ENCODE assay signal across 1 cellular context in genomic region chr4:125084608-125085007, GRCh38.
TF ChIP-seq lines count a peak whose summit lies in the region.

No MANE protein-coding gene starts in this region.

TF ChIP-seq in GM23338, 12 proteins besides CTCF, POLR2A, EP300 and RAD21 (continued from another document):
- no peak for TF ChIP-seq REST (IDR thresholded peaks at IDR 0.05; ENCODE audit: unreplicated experiment)
- TF ChIP-seq, protein P1, sequence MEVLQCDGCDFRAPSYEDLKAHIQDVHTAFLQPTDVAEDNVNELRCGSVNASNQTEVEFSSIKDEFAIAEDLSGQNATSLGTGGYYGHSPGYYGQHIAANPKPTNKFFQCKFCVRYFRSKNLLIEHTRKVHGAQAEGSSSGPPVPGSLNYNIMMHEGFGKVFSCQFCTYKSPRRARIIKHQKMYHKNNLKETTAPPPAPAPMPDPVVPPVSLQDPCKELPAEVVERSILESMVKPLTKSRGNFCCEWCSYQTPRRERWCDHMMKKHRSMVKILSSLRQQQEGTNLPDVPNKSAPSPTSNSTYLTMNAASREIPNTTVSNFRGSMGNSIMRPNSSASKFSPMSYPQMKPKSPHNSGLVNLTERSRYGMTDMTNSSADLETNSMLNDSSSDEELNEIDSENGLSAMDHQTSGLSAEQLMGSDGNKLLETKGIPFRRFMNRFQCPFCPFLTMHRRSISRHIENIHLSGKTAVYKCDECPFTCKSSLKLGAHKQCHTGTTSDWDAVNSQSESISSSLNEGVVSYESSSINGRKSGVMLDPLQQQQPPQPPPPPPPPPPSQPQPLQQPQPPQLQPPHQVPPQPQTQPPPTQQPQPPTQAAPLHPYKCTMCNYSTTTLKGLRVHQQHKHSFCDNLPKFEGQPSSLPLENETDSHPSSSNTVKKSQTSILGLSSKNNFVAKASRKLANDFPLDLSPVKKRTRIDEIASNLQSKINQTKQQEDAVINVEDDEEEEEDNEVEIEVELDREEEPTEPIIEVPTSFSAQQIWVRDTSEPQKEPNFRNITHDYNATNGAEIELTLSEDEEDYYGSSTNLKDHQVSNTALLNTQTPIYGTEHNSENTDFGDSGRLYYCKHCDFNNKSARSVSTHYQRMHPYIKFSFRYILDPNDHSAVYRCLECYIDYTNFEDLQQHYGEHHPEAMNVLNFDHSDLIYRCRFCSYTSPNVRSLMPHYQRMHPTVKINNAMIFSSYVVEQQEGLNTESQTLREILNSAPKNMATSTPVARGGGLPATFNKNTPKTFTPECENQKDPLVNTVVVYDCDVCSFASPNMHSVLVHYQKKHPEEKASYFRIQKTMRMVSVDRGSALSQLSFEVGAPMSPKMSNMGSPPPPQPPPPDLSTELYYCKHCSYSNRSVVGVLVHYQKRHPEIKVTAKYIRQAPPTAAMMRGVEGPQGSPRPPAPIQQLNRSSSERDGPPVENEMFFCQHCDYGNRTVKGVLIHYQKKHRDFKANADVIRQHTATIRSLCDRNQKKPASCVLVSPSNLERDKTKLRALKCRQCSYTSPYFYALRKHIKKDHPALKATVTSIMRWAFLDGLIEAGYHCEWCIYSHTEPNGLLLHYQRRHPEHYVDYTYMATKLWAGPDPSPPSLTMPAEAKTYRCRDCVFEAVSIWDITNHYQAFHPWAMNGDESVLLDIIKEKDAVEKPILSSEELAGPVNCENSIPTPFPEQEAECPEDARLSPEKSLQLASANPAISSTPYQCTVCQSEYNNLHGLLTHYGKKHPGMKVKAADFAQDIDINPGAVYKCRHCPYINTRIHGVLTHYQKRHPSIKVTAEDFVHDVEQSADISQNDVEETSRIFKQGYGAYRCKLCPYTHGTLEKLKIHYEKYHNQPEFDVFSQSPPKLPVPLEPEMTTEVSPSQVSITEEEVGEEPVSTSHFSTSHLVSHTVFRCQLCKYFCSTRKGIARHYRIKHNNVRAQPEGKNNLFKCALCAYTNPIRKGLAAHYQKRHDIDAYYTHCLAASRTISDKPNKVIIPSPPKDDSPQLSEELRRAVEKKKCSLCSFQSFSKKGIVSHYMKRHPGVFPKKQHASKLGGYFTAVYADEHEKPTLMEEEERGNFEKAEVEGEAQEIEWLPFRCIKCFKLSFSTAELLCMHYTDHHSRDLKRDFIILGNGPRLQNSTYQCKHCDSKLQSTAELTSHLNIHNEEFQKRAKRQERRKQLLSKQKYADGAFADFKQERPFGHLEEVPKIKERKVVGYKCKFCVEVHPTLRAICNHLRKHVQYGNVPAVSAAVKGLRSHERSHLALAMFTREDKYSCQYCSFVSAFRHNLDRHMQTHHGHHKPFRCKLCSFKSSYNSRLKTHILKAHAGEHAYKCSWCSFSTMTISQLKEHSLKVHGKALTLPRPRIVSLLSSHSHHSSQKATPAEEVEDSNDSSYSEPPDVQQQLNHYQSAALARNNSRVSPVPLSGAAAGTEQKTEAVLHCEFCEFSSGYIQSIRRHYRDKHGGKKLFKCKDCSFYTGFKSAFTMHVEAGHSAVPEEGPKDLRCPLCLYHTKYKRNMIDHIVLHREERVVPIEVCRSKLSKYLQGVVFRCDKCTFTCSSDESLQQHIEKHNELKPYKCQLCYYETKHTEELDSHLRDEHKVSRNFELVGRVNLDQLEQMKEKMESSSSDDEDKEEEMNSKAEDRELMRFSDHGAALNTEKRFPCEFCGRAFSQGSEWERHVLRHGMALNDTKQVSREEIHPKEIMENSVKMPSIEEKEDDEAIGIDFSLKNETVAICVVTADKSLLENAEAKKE (CRISPR knock-in tag; IDR thresholded peaks at IDR 0.05): no peak
- TF ChIP-seq EZH2phosphoT487 (IDR thresholded peaks at IDR 0.05; ENCODE audit: unreplicated experiment): no peak
- TF ChIP-seq NANOG (IDR thresholded peaks at IDR 0.05; ENCODE audit: borderline replicate concordance): no peak
- TF ChIP-seq EZH2 (IDR thresholded peaks at IDR 0.05; ENCODE audit: low read depth, unreplicated experiment): no peak
- no peak for TF ChIP-seq STAT1 (IDR thresholded peaks at IDR 0.05; ENCODE audit: unreplicated experiment)
- no peak for TF ChIP-seq ZNF331 (CRISPR knock-in tag; IDR thresholded peaks at IDR 0.05; ENCODE audit: low read depth)
- no peak for TF ChIP-seq CREB1 (CRISPR knock-in tag; IDR thresholded peaks at IDR 0.05; ENCODE audit: low read depth)
- no peak for TF ChIP-seq ZNF114 (CRISPR knock-in tag; IDR thresholded peaks at IDR 0.05)
